ENCODE assay signal across 21 cellular contexts in the genomic region with DNA sequence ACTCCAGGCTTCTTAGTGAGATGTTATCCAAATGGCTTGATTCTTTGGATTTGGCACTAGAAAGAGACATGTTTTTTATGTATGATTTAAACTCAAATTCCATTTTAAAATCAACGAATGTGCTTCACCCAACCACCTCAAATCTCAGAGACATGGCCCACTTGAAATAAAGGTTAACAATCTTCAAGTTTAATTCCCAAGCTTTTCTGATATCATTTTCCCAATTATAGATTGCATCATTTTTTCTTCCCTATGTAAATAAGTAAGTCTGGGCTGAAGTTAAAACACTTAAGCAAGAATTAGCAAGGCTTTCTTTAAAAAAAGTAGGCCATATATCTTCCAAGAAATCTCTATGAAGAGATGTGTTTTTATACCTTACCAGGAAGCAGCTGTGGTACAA.
DNase-seq lines count a peak whose midpoint lies in the region; ATAC-seq, FAIRE-seq and TF ChIP-seq lines count a peak whose summit lies in the region.
"Had no signal": no experiment of that assay in that cellular context is flagged by ENCODE, and none has a peak within 500 bp of the region (broad histone marks: within the 10 kb centered on the region; RNA-seq: fewer than 3 reads in every experiment).

No MANE protein-coding gene starts in this region.

- no peak overlapping the region for H2AFZ ChIP-seq in HepG2 (ENCODE audit: low read length)

- no peak overlapping the region for H3K9ac ChIP-seq in HepG2 (ENCODE audit: insufficient read depth, low read depth, low read length)

- no peak for ATAC-seq in HepG2
- ATAC-seq in right lobe of liver = no peak
- ATAC-seq in GM18907 (IDR thresholded peaks at IDR 0.05; ENCODE audit: unreplicated experiment) = no peak
- ATAC-seq: Right ventricle myocardium inferior had no signal

- no peaks in the 10 kb centered on the region for H3K27me3 Mint-ChIP-seq in activated CD4-positive, alpha-beta T cell treated with anti-CD3 and anti-CD28 coated beads, Interleukin-2, amount 10 ng/mL, durations not matched to agents 7 days and 5 days
- H3K27me3 Mint-ChIP-seq in activated T-helper 2 cell treated with anti-CD3 and anti-CD28 coated beads, Interferon-gamma antibody, Interleukin-2, Interleukin-4, amounts not matched to agents 10 μg/mL and 5 μg/mL and 100 μg/mL, durations not matched to agents 14 hours and 24 hours and 36 hours (ENCODE audit: low read depth) = no peaks in the 10 kb centered on the region

- H3K9me3 ChIP-seq in HepG2 (ENCODE audit: low read length) = no peaks in the 10 kb centered on the region
- no peaks in the 10 kb centered on the region for H3K9me3 ChIP-seq in right lobe of liver
- H3K9me3 ChIP-seq: SJSA1 had no signal

- H3K9me3 Mint-ChIP-seq in activated CD4-positive, alpha-beta T cell treated with anti-CD3 and anti-CD28 coated beads, Interleukin-2, amount 10 ng/mL, durations not matched to agents 7 days and 5 days = peaks cover 8% of the 10 kb centered on the region
- H3K9me3 Mint-ChIP-seq in activated T-helper 2 cell treated with anti-CD3 and anti-CD28 coated beads, Interferon-gamma antibody, Interleukin-2, Interleukin-4, amounts not matched to agents 10 μg/mL and 5 μg/mL and 100 μg/mL, durations not matched to agents 14 hours and 24 hours and 36 hours = peaks cover 4% of the 10 kb centered on the region

- CTCF ChIA-PET in activated CD4-positive, alpha-beta T cell treated with anti-CD3 and anti-CD28 coated beads, Interleukin-2, amount 10 ng/mL, durations not matched to agents 7 days and 5 days (lab: Charles Lee) = interaction anchor here (0.6 to 1.7 kb wide), 3 partner anchors 10 to 433 kb away, joined by 3 to 4 read pairs (median 4); no protein-coding TSS in a partner anchor
- CTCF ChIA-PET in HepG2 (lab: Yijun Ruan, JAX; ENCODE audit: low intra/inter-chr PET ratio, low total read pairs) = no interaction called here

- H3K36me3 ChIP-seq in HepG2 (replicated peaks in 1 of 2; ENCODE audit: control insufficient read depth in 1 of 2, insufficient read depth in 2 of 2, low read length in 2 of 2) (no peaks in the 10 kb centered on the region), right lobe of liver (no peaks in the 10 kb centered on the region)
- H3K36me3 ChIP-seq: SJSA1 had no signal

- TF ChIP-seq CTCF in HepG2 (CRISPR knock-in tag; IDR thresholded peaks at IDR 0.05) (no peak), right lobe of liver (IDR thresholded peaks at IDR 0.05) (no peak)

- intact Hi-C loops in HepG2 (cut with micrococcal nuclease; ENCODE audit: unreplicated experiment) = no loop called here
- intact Hi-C loops in right lobe of liver (cut with DNase I) = no loop called here
- intact Hi-C loops in activated T-helper 2 cell treated with anti-CD3 and anti-CD28 coated beads, Interferon-gamma antibody, Interleukin-2, Interleukin-4, amounts not matched to agents 10 μg/mL and 5 μg/mL and 100 μg/mL, durations not matched to agents 14 hours and 24 hours and 36 hours (cut with micrococcal nuclease) = no loop called here

- POLR2A ChIA-PET in activated CD4-positive, alpha-beta T cell treated with anti-CD3 and anti-CD28 coated beads, Interleukin-2, amount 10 ng/mL, durations not matched to agents 7 days and 5 days (lab: Charles Lee) = no interaction called here
- POLR2A ChIA-PET in HepG2 (lab: Yijun Ruan, JAX) = no interaction called here

- H3K4me1 Mint-ChIP-seq in activated CD4-positive, alpha-beta T cell treated with anti-CD3 and anti-CD28 coated beads, Interleukin-2, amount 10 ng/mL, durations not matched to agents 7 days and 5 days = peaks cover 22% of the 10 kb centered on the region
- peaks cover 20% of the 10 kb centered on the region for H3K4me1 Mint-ChIP-seq in activated T-helper 2 cell treated with anti-CD3 and anti-CD28 coated beads, Interferon-gamma antibody, Interleukin-2, Interleukin-4, amounts not matched to agents 10 μg/mL and 5 μg/mL and 100 μg/mL, durations not matched to agents 14 hours and 24 hours and 36 hours (ENCODE audit: low read depth)
- H3K4me1 Mint-ChIP-seq: B cell, IgD-negative memory B cell had no signal

- no peaks in the 10 kb centered on the region for H3K79me2 ChIP-seq in HepG2 (ENCODE audit: insufficient read depth, low read length)

- no peak for TF ChIP-seq RAD21 in HepG2 (CRISPR knock-in tag; IDR thresholded peaks at IDR 0.05)

- FAIRE-seq in HepG2 (lab: Jason Lieb, UNC) = no peak
- FAIRE-seq: A204.1, H54 had no signal

- no peak overlapping the region for H3K4me3 Mint-ChIP-seq in activated CD4-positive, alpha-beta T cell treated with anti-CD3 and anti-CD28 coated beads, Interleukin-2, amount 10 ng/mL, durations not matched to agents 7 days and 5 days
- H3K4me3 Mint-ChIP-seq in activated T-helper 2 cell treated with anti-CD3 and anti-CD28 coated beads, Interferon-gamma antibody, Interleukin-2, Interleukin-4, amounts not matched to agents 10 μg/mL and 5 μg/mL and 100 μg/mL, durations not matched to agents 14 hours and 24 hours and 36 hours (ENCODE audit: low read depth) = no peak overlapping the region
- H3K4me3 Mint-ChIP-seq: B cell, IgD-negative memory B cell had no signal

- H3K27ac ChIP-seq in HepG2 (ENCODE audit: extremely low read length, insufficient read depth, low read length) = no peak overlapping the region
- no peak overlapping the region for H3K27ac ChIP-seq in right lobe of liver
- H3K27ac ChIP-seq: SJSA1 had no signal

- H3K4me1 ChIP-seq in HepG2 (ENCODE audit: insufficient read depth, low read length) (no peaks in the 10 kb centered on the region), right lobe of liver (no peaks in the 10 kb centered on the region)
- H3K4me1 ChIP-seq: SJSA1 had no signal

- WGBS in HepG2 (ENCODE audit: low lambda C conversion rate) = 0% methylated on average over 1 of the region's 1 CpG
- WGBS in right lobe of liver (ENCODE audit: insufficient coverage, low coverage, low lambda C conversion rate, missing lambda C conversion rate) = 71% methylated on average over 1 of the region's 1 CpG

- H3K4me3 ChIP-seq in HepG2 (replicated peaks in 1 of 3; ENCODE audit: insufficient read depth in 1 of 3, low read depth in 2 of 3, low read length in 3 of 3) (no peak overlapping the region), right lobe of liver (no peak overlapping the region)
- H3K4me3 ChIP-seq: SJSA1 had no signal

- in situ Hi-C loops in HepG2 (cut with HindIII; ENCODE audit: extremely low pct_ligation_motif_present, low pct_unique_long_range_greater_than_20kb) = no loop called here

- no peak for DNase-seq in activated CD4-positive, alpha-beta T cell treated with anti-CD3 and anti-CD28 coated beads, Interleukin-2, amount 10 ng/mL, durations not matched to agents 7 days and 5 days
- DNase-seq in activated CD4-positive, alpha-beta T cell treated with anti-CD3 and anti-CD28 coated beads, Interleukin-2, amount 50 U/mL, for 1 hour = no peak
- DNase-seq in HepG2 (ENCODE audit: low spot score) = no peak
- DNase-seq in right lobe of liver = no peak
- no peak for DNase-seq in activated T-helper 2 cell treated with anti-CD3 and anti-CD28 coated beads, Interferon-gamma antibody, Interleukin-2, Interleukin-4, amounts not matched to agents 10 μg/mL and 5 μg/mL and 100 μg/mL, durations not matched to agents 14 hours and 24 hours and 36 hours (ENCODE audit: low spot score)
- no peak for DNase-seq in NCI-H2171 treated with DMSO at 0.1 percent for 48 hours (lab: John Stamatoyannopoulos, UW)
- DNase-seq: COR-L47, DMS79, Karpas-422, MV-4-11, NCI-H1105 treated with DMSO at 0.1 percent for 48 hours, NCI-H2029 treated with DMSO at 0.1 percent for 48 hours, NCI-H345, NCI-H526 had no signal

- H4K20me1 ChIP-seq in HepG2 (ENCODE audit: insufficient read depth, low read length) = no peaks in the 10 kb centered on the region

- peaks cover 5% of the 10 kb centered on the region for H3K36me3 Mint-ChIP-seq in activated CD4-positive, alpha-beta T cell treated with anti-CD3 and anti-CD28 coated beads, Interleukin-2, amount 10 ng/mL, durations not matched to agents 7 days and 5 days (ENCODE audit: low read depth)
- H3K36me3 Mint-ChIP-seq in activated T-helper 2 cell treated with anti-CD3 and anti-CD28 coated beads, Interferon-gamma antibody, Interleukin-2, Interleukin-4, amounts not matched to agents 10 μg/mL and 5 μg/mL and 100 μg/mL, durations not matched to agents 14 hours and 24 hours and 36 hours (ENCODE audit: low read depth) = peaks cover under 1% of the 10 kb centered on the region
- H3K36me3 Mint-ChIP-seq: IgD-negative memory B cell had no signal

- H3K4me2 ChIP-seq in HepG2 (ENCODE audit: low read depth, low read length) = no peak overlapping the region

- BruUV-seq in HepG2 (replicated peaks; lab: Mats Ljungman, UMichigan) = no TSS peak

- H3K27me3 ChIP-seq in HepG2 (ENCODE audit: control insufficient read depth in 1 of 2, insufficient read depth in 2 of 2, low read length in 2 of 2) (peaks cover 0 to 2% of the 10 kb centered on the region in 2 experiments; a peak in 1 of 5 replicates), right lobe of liver (no peaks in the 10 kb centered on the region)

- TF ChIP-seq EP300 in HepG2 (IDR thresholded peaks at IDR 0.05; ENCODE audit: low read depth in 2 of 2, low read length in 2 of 2) = no peak
- no peak for TF ChIP-seq EP300 in HepG2 (CRISPR knock-in tag; IDR thresholded peaks at IDR 0.05; ENCODE audit: borderline replicate concordance)

- peak overlapping the region; percentile 58 for H3K27ac Mint-ChIP-seq in activated CD4-positive, alpha-beta T cell treated with anti-CD3 and anti-CD28 coated beads, Interleukin-2, amount 10 ng/mL, durations not matched to agents 7 days and 5 days
- peak overlapping the region; percentile 17 for H3K27ac Mint-ChIP-seq in activated T-helper 2 cell treated with anti-CD3 and anti-CD28 coated beads, Interferon-gamma antibody, Interleukin-2, Interleukin-4, amounts not matched to agents 10 μg/mL and 5 μg/mL and 100 μg/mL, durations not matched to agents 14 hours and 24 hours and 36 hours
- H3K27ac Mint-ChIP-seq: B cell, IgD-negative memory B cell had no signal

- TF ChIP-seq POLR2A in HepG2 (IDR thresholded peaks at IDR 0.05; ENCODE audit: insufficient read depth in 1 of 2, low read depth in 2 of 2, low read length in 2 of 2) = no peak
- TF ChIP-seq POLR2A in right lobe of liver (IDR thresholded peaks at IDR 0.05) = no peak
